In the genomic region with DNA sequence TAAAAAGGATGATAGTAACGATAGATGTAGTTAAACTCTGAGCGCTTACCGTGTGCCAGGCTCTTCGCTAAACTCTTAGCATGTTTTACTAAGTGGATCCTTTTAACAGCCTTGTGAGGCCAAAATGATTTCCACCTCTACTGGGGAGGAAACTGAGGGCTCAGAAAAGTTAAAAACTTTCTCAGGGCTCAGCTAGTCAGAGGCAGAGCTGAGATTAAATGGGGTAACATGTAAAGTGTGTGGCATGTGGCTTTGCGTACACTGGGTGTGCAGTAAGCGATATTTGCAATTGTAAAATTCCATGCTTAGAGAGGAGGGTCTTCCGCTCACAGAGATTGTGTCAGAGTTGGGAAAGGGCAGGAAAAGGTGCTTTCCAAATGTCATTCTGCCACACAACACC, we compare ENCODE assay signal across 8 cellular contexts. TPM values are rescaled to one million over a fixed set of nuclear protein-coding genes. Genes with fewer than 3 reads are reported as not detected.
A peak's percentile ranks its signal among the peaks of the same experiment; 100 is the strongest.
DNase-seq lines count a peak whose midpoint lies in the region; ATAC-seq and TF ChIP-seq lines count a peak whose summit lies in the region.

No MANE protein-coding gene starts in this region.

- no peak for TF ChIP-seq CTCF in breast epithelium (IDR thresholded peaks at IDR 0.05)

- ATAC-seq in GM21717 (IDR thresholded peaks at IDR 0.05; ENCODE audit: unreplicated experiment) (no peak), HG02870 (IDR thresholded peaks at IDR 0.05; ENCODE audit: unreplicated experiment) (no peak), GM18861 (IDR thresholded peaks at IDR 0.05; ENCODE audit: unreplicated experiment) (no peak)

- H3K27ac ChIP-seq in ACC112 (ENCODE audit: low read depth, low read length) (0 out of 2 replicates have a peak overlapping the region, but pooled peaks have one; percentile 98), HUES6 (ENCODE audit: low read depth, low read length) (no peak overlapping the region), breast epithelium (peak overlapping the region; percentile 32 to 100), muscle layer of colon (ENCODE audit: low read depth, low read length) (no peak overlapping the region)

- intact Hi-C loops in breast epithelium (cut with DNase I; ENCODE audit: low total_unique reads) = no loop called here

- H3K9ac ChIP-seq in HUES6 (ENCODE audit: low read length) (peak overlapping the region; percentile 99), muscle layer of colon (ENCODE audit: low read length) (peak overlapping the region; percentile 82)

- H3K4me1 ChIP-seq in ACC112 (ENCODE audit: control insufficient read depth, insufficient read depth, low read length, unreplicated experiment) (peaks cover 23% of the 10 kb centered on the region), HUES6 (ENCODE audit: control insufficient read depth, insufficient read depth, low read length) (peaks cover 25% of the 10 kb centered on the region), breast epithelium (peaks cover 19 to 37% of the 10 kb centered on the region in 2 donors), muscle layer of colon (ENCODE audit: insufficient read depth, low read length) (peaks cover 35% of the 10 kb centered on the region)

- no peak overlapping the region for H2AFZ ChIP-seq in ACC112 (ENCODE audit: low read length, unreplicated experiment)

- no peaks in the 10 kb centered on the region for H3K9me3 ChIP-seq in HUES6 (ENCODE audit: control insufficient read depth, insufficient read depth, low read depth, low read length)
- no peaks in the 10 kb centered on the region for H3K9me3 ChIP-seq in breast epithelium
- H3K9me3 ChIP-seq in muscle layer of colon (ENCODE audit: low read length) = no peaks in the 10 kb centered on the region

- DNase-seq in breast epithelium (ENCODE audit: low spot score in 2 of 2) (no peak), NCI-H2107 treated with DMSO at 0.1 percent for 48 hours (lab: John Stamatoyannopoulos, UW; ENCODE audit: unreplicated experiment) (no peak)

- H3K36me3 ChIP-seq in ACC112 (ENCODE audit: insufficient read depth, low read length) = no peaks in the 10 kb centered on the region
- peaks cover 37% of the 10 kb centered on the region for H3K36me3 ChIP-seq in HUES6 (ENCODE audit: control insufficient read depth, insufficient read depth, low read length)
- peaks cover 5% of the 10 kb centered on the region for H3K36me3 ChIP-seq in breast epithelium
- peaks cover 23% of the 10 kb centered on the region for H3K36me3 ChIP-seq in muscle layer of colon (ENCODE audit: insufficient read depth, low read length)

- H3K4me3 ChIP-seq in ACC112 (ENCODE audit: low read depth, low read length) (peak overlapping the region; percentile 95), HUES6 (ENCODE audit: low read depth, low read length) (peak overlapping the region; percentile 97), breast epithelium (peak overlapping the region; percentile 82 to 96 (median 91)), muscle layer of colon (ENCODE audit: low read depth in 1 of 2, low read length in 2 of 2) (peak overlapping the region in 1 of 2 donors; percentile 95)

- H3K27me3 ChIP-seq in ACC112 (ENCODE audit: insufficient read depth, low read length) (no peaks in the 10 kb centered on the region), HUES6 (ENCODE audit: control insufficient read depth, insufficient read depth, low read length) (no peaks in the 10 kb centered on the region), breast epithelium (no peaks in the 10 kb centered on the region), muscle layer of colon (ENCODE audit: control insufficient read depth in 1 of 2, insufficient read depth in 2 of 2, low read length in 2 of 2) (no peaks in the 10 kb centered on the region)

- no peak for TF ChIP-seq POLR2A in breast epithelium (IDR thresholded peaks at IDR 0.05)

- H3K79me2 ChIP-seq in ACC112 (ENCODE audit: control insufficient read depth, insufficient read depth, low read length, unreplicated experiment) = peaks cover 60% of the 10 kb centered on the region

RNA-seq across cellular contexts. Expression of gene U2AF2, which starts 1.7 kb away (rescaled TPM):
- 10 to 100 TPM; 82.5 to 93.4 (median 85.3) TPM for total RNA-seq in breast epithelium

RNA-seq across cellular contexts. Expression of gene CCDC106, which starts 8.5 kb away (rescaled TPM):
- total RNA-seq in breast epithelium = 10 to 100 TPM in 2 of 3 donors, 1 to 10 TPM in 1; 7.9 to 10.5 (median 10.2) TPM

RNA-seq across cellular contexts. Expression of gene ZNF581, which starts 13.1 kb away (rescaled TPM):
- total RNA-seq in breast epithelium = 10 to 100 TPM; 10.7 to 16.8 (median 16.7) TPM

RNA-seq across cellular contexts. Expression of gene ZNF580, which starts 15.8 kb away (rescaled TPM):
- total RNA-seq in breast epithelium = 10 to 100 TPM; 21.0 to 24.3 (median 22.4) TPM

RNA-seq across cellular contexts. Expression of gene EPN1, which starts 18.5 kb away (rescaled TPM):
- total RNA-seq in breast epithelium = 10 to 100 TPM; 22.2 to 47.2 (median 27.5) TPM

Comparison
In these comparisons a context has a peak if more than half of its experiments do, and no peak if none do; other contexts are left out.
1. H3K27ac ChIP-seq: peak in ACC112 (single experiment) and breast epithelium (2 of 2); none in HUES6 (single experiment) and muscle layer of colon (single experiment).